1 cellular context compared by ENCODE assay signal in the genomic region with DNA sequence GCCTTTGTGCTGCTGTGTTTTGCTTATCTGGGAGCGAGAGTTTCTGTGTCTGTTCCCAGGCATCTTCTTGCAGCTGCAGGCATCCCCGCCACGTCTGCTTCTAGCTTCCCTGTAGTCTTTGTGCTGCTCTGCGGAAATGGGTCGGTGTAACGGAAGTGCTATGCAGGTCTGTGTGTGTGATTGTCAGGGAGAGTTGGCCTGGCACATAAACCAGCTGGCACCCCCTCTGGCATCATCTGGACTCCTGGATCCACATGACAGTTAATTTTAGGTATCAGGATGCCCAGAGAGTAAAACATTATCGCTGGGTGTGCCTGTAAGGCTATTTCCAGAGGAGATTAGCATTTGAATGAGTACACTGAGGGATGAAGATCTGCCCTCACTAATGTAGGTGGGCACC.
TF ChIP-seq lines count a peak whose summit lies in the region.

No MANE protein-coding gene starts in this region.

TF ChIP-seq in SK-N-SH, 30 proteins besides CTCF, POLR2A, EP300 and RAD21 (continued from another document):
- TF ChIP-seq RXRA (IDR thresholded peaks at IDR 0.05; ENCODE audit: borderline replicate concordance, low read depth) (no peak), GATA2 (CRISPR knock-in tag; IDR thresholded peaks at IDR 0.05) (peak; percentile 48), ELF1 (IDR thresholded peaks at IDR 0.05) (no peak), POLR2AphosphoS5 (IDR thresholded peaks at IDR 0.05; ENCODE audit: low read depth, low read length) (no peak), FOSL2 (IDR thresholded peaks at IDR 0.05; ENCODE audit: borderline replicate concordance, low read depth) (no peak), MXI1 (IDR thresholded peaks at IDR 0.05; ENCODE audit: low read depth, low read length) (peak; percentile 27; the same call in 1 of the 2 replicates)
